ENCODE assay signal across 13 cellular contexts in the genomic region with DNA sequence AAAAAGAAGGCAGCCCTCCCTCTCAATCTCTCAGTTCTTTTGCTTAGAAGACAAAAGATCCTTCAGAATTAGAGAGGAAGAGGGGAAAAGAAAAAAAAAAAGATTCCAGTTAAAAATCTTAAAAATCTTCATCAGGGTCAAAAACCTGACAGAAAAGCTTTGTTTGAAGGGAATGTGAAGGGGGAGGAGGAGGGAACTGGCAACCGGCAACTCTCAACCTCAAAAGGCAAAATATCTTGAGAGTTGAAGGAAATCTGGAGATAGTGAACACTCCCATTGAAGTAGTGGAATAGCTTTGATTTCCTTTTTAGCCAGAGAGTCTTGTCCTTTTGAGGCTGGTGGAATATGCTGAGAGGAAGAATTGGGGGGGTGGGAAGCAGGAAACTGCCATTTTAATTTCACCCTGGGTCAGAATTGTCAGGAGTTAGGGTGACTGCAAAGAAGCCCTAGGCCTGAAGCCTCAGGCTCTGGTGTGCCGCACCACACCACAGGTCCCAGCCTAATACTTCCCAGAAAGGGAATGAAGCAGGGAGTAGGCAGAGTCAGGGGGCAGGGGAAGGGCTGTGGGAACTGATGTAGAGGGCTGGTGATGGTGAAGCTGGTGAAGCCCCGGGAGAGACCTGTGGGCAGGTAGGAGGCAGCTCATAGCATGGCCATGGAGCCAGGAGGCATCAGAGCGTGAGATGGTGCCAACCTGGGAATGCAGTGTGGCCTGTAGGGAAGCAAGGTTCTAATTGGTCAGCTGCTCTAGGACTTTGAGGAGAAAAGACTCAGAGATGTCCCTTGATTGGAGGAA. TPM values are rescaled to one million over a fixed set of nuclear protein-coding genes. Genes with fewer than 3 reads are reported as not detected.
DNase-seq lines count a peak whose midpoint lies in the region; ATAC-seq, FAIRE-seq and TF ChIP-seq lines count a peak whose summit lies in the region.
"Had no signal": no experiment of that assay in that cellular context is flagged by ENCODE, and none has a peak within 500 bp of the region (broad histone marks: within the 10 kb centered on the region; RNA-seq: fewer than 3 reads in every experiment).

No MANE protein-coding gene starts in this region.

- intact Hi-C loops in OCI-LY7 (cut with micrococcal nuclease; ENCODE audit: unreplicated experiment): no loop called here

- 91% methylated on average over 4 of the region's 4 CpGs for WGBS in A549 (ENCODE audit: missing lambda C conversion rate)

- H3K27me3 ChIP-seq in fibroblast of lung (ENCODE audit: control insufficient read depth, insufficient read depth, low read length) (no peaks in the 10 kb centered on the region), parathyroid adenoma (ENCODE audit: control insufficient read depth, insufficient read depth, low read length) (no peaks in the 10 kb centered on the region)

- H3K79me2 ChIP-seq in fibroblast of lung (ENCODE audit: control insufficient read depth, insufficient read depth, low read length) (peaks cover 87% of the 10 kb centered on the region), parathyroid adenoma (no peaks in the 10 kb centered on the region), OCI-LY7 (ENCODE audit: insufficient read depth, low read depth, low read length) (no peaks in the 10 kb centered on the region)

- ATAC-seq in A549: no peak; a peak in 1 of 6 replicates
- ATAC-seq in activated T-cell treated with anti-CD3 and anti-CD28 coated beads, Interleukin-2, amount 50 U/mL, for 72 hours (replicated peaks in 1 of 2): no peak

- H3K4me2 ChIP-seq in A549 (peak overlapping the region; percentile 69), fibroblast of lung (ENCODE audit: extremely low read depth, insufficient read depth, low read length) (no peak overlapping the region), parathyroid adenoma (ENCODE audit: low read length) (no peak overlapping the region), OCI-LY7 (ENCODE audit: low read length) (no peak overlapping the region)

- H3K27ac Mint-ChIP-seq in activated T-cell treated with anti-CD3 and anti-CD28 coated beads, Interleukin-2, amount 50 U/mL, for 72 hours: no peak overlapping the region

- H3K27ac ChIP-seq in A549: peak overlapping the region; percentile 89 to 98
- peak overlapping the region; percentile 94 for H3K27ac ChIP-seq in fibroblast of lung (ENCODE audit: insufficient read depth, low read length)
- peak overlapping the region; percentile 54 for H3K27ac ChIP-seq in parathyroid adenoma
- H3K27ac ChIP-seq in OCI-LY7 (ENCODE audit: low read depth, low read length, poor library complexity, severe bottlenecking): no peak overlapping the region
- H3K27ac ChIP-seq: neutrophil had no signal

- no peaks in the 10 kb centered on the region for H4K20me1 ChIP-seq in fibroblast of lung (ENCODE audit: control insufficient read depth, extremely low read depth, insufficient read depth, low read length)
- H4K20me1 ChIP-seq in OCI-LY7 (ENCODE audit: insufficient read depth, low read length): no peaks in the 10 kb centered on the region

- H3K27me3 Mint-ChIP-seq in activated T-cell treated with anti-CD3 and anti-CD28 coated beads, Interleukin-2, amount 50 U/mL, for 72 hours (ENCODE audit: low read depth): no peaks in the 10 kb centered on the region

- no peaks in the 10 kb centered on the region for H3K9me3 Mint-ChIP-seq in activated T-cell treated with anti-CD3 and anti-CD28 coated beads, Interleukin-2, amount 50 U/mL, for 72 hours

- no peaks in the 10 kb centered on the region for H3K36me3 Mint-ChIP-seq in activated T-cell treated with anti-CD3 and anti-CD28 coated beads, Interleukin-2, amount 50 U/mL, for 72 hours (ENCODE audit: insufficient read depth in 2 of 2)

- TF ChIP-seq CTCF in A549 (IDR thresholded peaks at IDR 0.05) (no peak), fibroblast of lung (conservative IDR thresholded peaks at IDR 0.05 in 1 of 2, IDR thresholded peaks at IDR 0.05 in 1 of 2; ENCODE audit: low read depth in 1 of 2, low read length in 2 of 2) (no peak), parathyroid adenoma (IDR thresholded peaks at IDR 0.05) (no peak), OCI-LY7 (conservative IDR thresholded peaks at IDR 0.05; ENCODE audit: low read length) (no peak)

- in situ Hi-C loops in ACHN (cut with HindIII; ENCODE audit: low pct_ligation_motif_present, low pct_unique_long_range_greater_than_20kb, low sequenced_read_pairs): no loop called here

- H3K36me3 ChIP-seq in fibroblast of lung (ENCODE audit: control insufficient read depth, insufficient read depth, low read length) (peaks cover 1% of the 10 kb centered on the region), parathyroid adenoma (ENCODE audit: control insufficient read depth, insufficient read depth, low read length) (no peaks in the 10 kb centered on the region), OCI-LY7 (ENCODE audit: insufficient read depth, low read length) (no peaks in the 10 kb centered on the region)
- H3K36me3 ChIP-seq: neutrophil had no signal

- H3K4me3 ChIP-seq in A549 (no peak overlapping the region), fibroblast of lung (replicated peaks in 1 of 4; ENCODE audit: control extremely low read depth in 1 of 4, insufficient read depth in 1 of 4, low read depth in 3 of 4, low read length in 4 of 4) (no peak overlapping the region), parathyroid adenoma (ENCODE audit: low read depth, low read length) (no peak overlapping the region), OCI-LY7 (ENCODE audit: low read depth, low read length, poor library complexity, severe bottlenecking) (no peak overlapping the region)

- H2AFZ ChIP-seq in fibroblast of lung (ENCODE audit: low read length): no peak overlapping the region
- no peak overlapping the region for H2AFZ ChIP-seq in parathyroid adenoma
- no peak overlapping the region for H2AFZ ChIP-seq in OCI-LY7 (ENCODE audit: low read length)

- FAIRE-seq in A549 (lab: Jason Lieb, UNC): no peak

- no peak overlapping the region for H3K9ac ChIP-seq in fibroblast of lung (ENCODE audit: insufficient read depth, low read length)
- no peak overlapping the region for H3K9ac ChIP-seq in parathyroid adenoma

- H3K4me3 Mint-ChIP-seq in activated T-cell treated with anti-CD3 and anti-CD28 coated beads, Interleukin-2, amount 50 U/mL, for 72 hours: no peak overlapping the region

- no peaks in the 10 kb centered on the region for H3K9me2 ChIP-seq in OCI-LY7 (ENCODE audit: insufficient read depth, low read length)

- TF ChIP-seq EP300 in A549 (IDR thresholded peaks at IDR 0.05): no peak

- H3K4me1 ChIP-seq in A549: peaks cover 97% of the 10 kb centered on the region
- peaks cover 74% of the 10 kb centered on the region for H3K4me1 ChIP-seq in fibroblast of lung (ENCODE audit: control insufficient read depth, extremely low read depth, insufficient read depth, low read length)
- H3K4me1 ChIP-seq in parathyroid adenoma: no peaks in the 10 kb centered on the region
- H3K4me1 ChIP-seq in OCI-LY7 (ENCODE audit: insufficient read depth, low read length, poor library complexity, severe bottlenecking): no peaks in the 10 kb centered on the region

- H3K4me1 Mint-ChIP-seq in activated T-cell treated with anti-CD3 and anti-CD28 coated beads, Interleukin-2, amount 50 U/mL, for 72 hours (ENCODE audit: low read depth): no peaks in the 10 kb centered on the region

- TF ChIP-seq POLR2A in A549 (IDR thresholded peaks at IDR 0.05; ENCODE audit: low read length): no peak

- BruUV-seq in OCI-LY7 (replicated peaks; lab: Mats Ljungman, UMichigan): no TSS peak

- no peak for TF ChIP-seq RAD21 in A549 (conservative IDR thresholded peaks at IDR 0.05 in 1 of 2, IDR thresholded peaks at IDR 0.05 in 1 of 2)

- POLR2A ChIA-PET in A549 (lab: Yijun Ruan, JAX): no interaction called here
- POLR2A ChIA-PET in OCI-LY7 (lab: Charles Lee): interaction anchor here (0.7 kb wide), 1 partner anchor 166 kb away, joined by 4 read pairs; no protein-coding TSS in a partner anchor

- H3K9me3 ChIP-seq in A549: no peaks in the 10 kb centered on the region
- H3K9me3 ChIP-seq in fibroblast of lung (ENCODE audit: control insufficient read depth, insufficient read depth, low read depth, low read length): no peaks in the 10 kb centered on the region
- no peaks in the 10 kb centered on the region for H3K9me3 ChIP-seq in parathyroid adenoma (ENCODE audit: control insufficient read depth, low read length)
- H3K9me3 ChIP-seq in OCI-LY7 (ENCODE audit: low read length): no peaks in the 10 kb centered on the region
- H3K9me3 ChIP-seq: neutrophil had no signal

- DNase-seq in A549 (ENCODE audit: low read depth in 1 of 2, low spot score in 1 of 2) (no peak), RPMI7951 (ENCODE audit: low read depth) (peak; percentile 45), fibroblast of lung (ENCODE audit: low read depth in 2 of 2) (peak in 1 of 2 donors; percentile 66), ACHN (no peak), KG1 (lab: John Stamatoyannopoulos, UW) (no peak), OCI-LY7 (ENCODE audit: low spot score) (no peak)
- DNase-seq in activated T-cell treated with anti-CD3 and anti-CD28 coated beads, Interleukin-2, amount 50 U/mL, for 72 hours: no peak
- DNase-seq: AML-193, anterior cingulate cortex, glutamatergic neuron, NCI-H226 had no signal

- CTCF ChIA-PET in A549 (lab: Yijun Ruan, JAX) (interaction anchor here (1.9 to 49.7 kb wide), 3 partner anchors 10 to 23 kb away, joined by 5 to 1281 read pairs (median 92); a partner anchor contains a TSS), OCI-LY7 (lab: Charles Lee; ENCODE audit: unreplicated experiment) (no interaction called here)

TF ChIP-seq in A549, 52 proteins besides CTCF, POLR2A, EP300 and RAD21 (continues in another document):
- TF ChIP-seq FOSB (CRISPR knock-in tag; IDR thresholded peaks at IDR 0.05) (no peak), HDAC2 (IDR thresholded peaks at IDR 0.05) (no peak)

RNA-seq across cellular contexts. Expression of a gene that starts 24.6 kb away (rescaled TPM):
- polyA plus RNA-seq in A549 (2011; rRNA removed) (18.7 and 26.2 TPM in 2 replicates), A549 (2017; fragmentation: RNase III; extraction: RNeasy Plus Mini Kit Qiagen cat#74134 plus additional on column Dnase treatment) (41.3 to 43.8 TPM (median 41.3 TPM) in 3 replicates), fibroblast of lung (42.2 and 55.5 TPM in 2 replicates)
- polyA plus RNA-seq in A549 (2012; cell fraction: cytosol; rRNA removed): 18.7 and 25.7 TPM in 2 replicates
- polyA plus RNA-seq in A549 (2012; cell fraction: nucleus; rRNA removed): 56.7 and 57.8 TPM in 2 replicates
- 41.2 and 49.0 TPM in 2 replicates for polyA minus RNA-seq in A549 (2011; rRNA and poly(A)+ RNA removed)
- 77.3 and 80.8 TPM in 2 replicates for total RNA-seq in RPMI7951 (2014; rRNA removed; shearing (Covaris generic))
- total RNA-seq in fibroblast of lung (83.0 and 123 TPM in 2 replicates), OCI-LY7 (2022) (not detected in 2 replicates)
- polyA plus RNA-seq in fibroblast of lung (2012): 57.7 and 93.5 TPM in 2 replicates
- 192 and 249 TPM in 2 replicates for polyA minus RNA-seq in fibroblast of lung (ENCODE audit: low replicate concordance)
- not detected for total RNA-seq in activated T-cell treated with anti-CD3 and anti-CD28 coated beads, Interleukin-2, amount 50 U/mL, for 72 hours
- not detected in 2 replicates for total RNA-seq in OCI-LY7 (2014; rRNA removed; shearing (Covaris generic))

Comparison
In these comparisons a context has a peak if more than half of its experiments do, and no peak if none do; other contexts are left out.
1. RNA of a gene that starts 24.6 kb away (total RNA-seq): 83.0 to 123 TPM in fibroblast of lung and 77.3 to 80.8 TPM in RPMI7951; not detected in activated T-cell treated with anti-CD3 and anti-CD28 coated beads, Interleukin-2, amount 50 U/mL, for 72 hours and not detected in OCI-LY7; every median in the first group is over 10 times any median in the second.